Comparison of ENCODE assay signal across 9 cellular contexts in genomic region chr15:64809649-64810498, GRCh38. TPM values are rescaled to one million over a fixed set of nuclear protein-coding genes. Genes with fewer than 3 reads are reported as not detected.
DNase-seq lines count a peak whose midpoint lies in the region; ATAC-seq, FAIRE-seq and TF ChIP-seq lines count a peak whose summit lies in the region.
"Had no signal": no experiment of that assay in that cellular context is flagged by ENCODE, and none has a peak within 500 bp of the region (broad histone marks: within the 10 kb centered on the region; RNA-seq: fewer than 3 reads in every experiment).

No MANE protein-coding gene starts in this region.

- no peaks in the 10 kb centered on the region for H3K36me3 ChIP-seq in mucosa of descending colon (ENCODE audit: low read depth)

- peak; percentile 42 for FAIRE-seq in HTR-8/SVneo (lab: Jason Lieb, UNC)
- FAIRE-seq: TTC549 had no signal

- H3K9me3 ChIP-seq in mucosa of descending colon = no peaks in the 10 kb centered on the region

- intact Hi-C loops in mucosa of descending colon (cut with DNase I, micrococcal nuclease) = loop anchor here in 1 of 2 donors (5.0 kb wide), 1 partner anchor 78 kb away; no protein-coding TSS in a partner anchor

- ATAC-seq in mucosa of descending colon = peak; percentile 85
- ATAC-seq in HG02642 (IDR thresholded peaks at IDR 0.05; ENCODE audit: poor library complexity, unreplicated experiment) = no peak

- H3K4me1 ChIP-seq in mucosa of descending colon (ENCODE audit: low read depth) = no peaks in the 10 kb centered on the region

- peak; percentile 41 for DNase-seq in CMK (ENCODE audit: low read depth)
- peak; percentile 88 for DNase-seq in HTR-8/SVneo (ENCODE audit: insufficient read length, low spot score)
- peak; percentile 8 for DNase-seq in NOMO-1 treated with dmso at 0.1 percent for 144 hours (lab: John Stamatoyannopoulos, UW; ENCODE audit: unreplicated experiment)
- DNase-seq in activated CD8-positive, alpha-beta memory T cell treated with anti-CD3 and anti-CD28 coated beads, Interleukin-2, amount 50 U/mL, for 1 hour (ENCODE audit: extremely low read depth) = peak; percentile 18
- no peak for DNase-seq in epithelial cell of proximal tubule (ENCODE audit: low read depth)
- DNase-seq in mucosa of descending colon = peak; percentile 65 to 90 (median 79)
- peak; percentile 29 to 41 for DNase-seq in stimulated activated CD8-positive, alpha-beta memory T cell treated with anti-CD3 and anti-CD28 coated beads, Interleukin-7, amount 100 ng/mL, for 4 hours (ENCODE audit: low read depth in 2 of 2)

- peak; percentile 98 for TF ChIP-seq CTCF in epithelial cell of proximal tubule (conservative IDR thresholded peaks at IDR 0.05; ENCODE audit: low read depth, low read length)
- peak; percentile 74 for TF ChIP-seq CTCF in mucosa of descending colon (IDR thresholded peaks at IDR 0.05)

- H3K4me3 ChIP-seq in epithelial cell of proximal tubule (ENCODE audit: low read depth, low read length) = no peak overlapping the region
- H3K4me3 ChIP-seq in mucosa of descending colon = no peak overlapping the region

RNA-seq across cellular contexts. Expression of gene PIF1, which starts 15.6 kb away (rescaled TPM):
- 23.3 and 27.6 TPM in 2 replicates for total RNA-seq in epithelial cell of proximal tubule
- 10 to 100 TPM in 1 of 3 donors, 1 to 10 TPM in 2; 2.6 to 10.4 (median 5.0) TPM for total RNA-seq in mucosa of descending colon

RNA-seq across cellular contexts. Expression of gene PLEKHO2, which starts 31.8 kb away (rescaled TPM):
- total RNA-seq in epithelial cell of proximal tubule (3.9 and 6.4 TPM in 2 replicates), mucosa of descending colon (10 to 100 TPM in 2 of 3 donors, 1 to 10 TPM in 1; 5.8 to 38.9 (median 15.9) TPM)

RNA-seq across cellular contexts. Expression of gene RBPMS2, which starts 34.5 kb away (rescaled TPM):
- total RNA-seq in epithelial cell of proximal tubule (0.36 and 0.58 TPM in 2 replicates), mucosa of descending colon (100 to 1,000 TPM in 1 of 3 donors, 1 to 10 TPM in 2; 3.5 to 133 (median 6.3) TPM)
